Comparison of ENCODE assay signal across 10 cellular contexts in the genomic region with DNA sequence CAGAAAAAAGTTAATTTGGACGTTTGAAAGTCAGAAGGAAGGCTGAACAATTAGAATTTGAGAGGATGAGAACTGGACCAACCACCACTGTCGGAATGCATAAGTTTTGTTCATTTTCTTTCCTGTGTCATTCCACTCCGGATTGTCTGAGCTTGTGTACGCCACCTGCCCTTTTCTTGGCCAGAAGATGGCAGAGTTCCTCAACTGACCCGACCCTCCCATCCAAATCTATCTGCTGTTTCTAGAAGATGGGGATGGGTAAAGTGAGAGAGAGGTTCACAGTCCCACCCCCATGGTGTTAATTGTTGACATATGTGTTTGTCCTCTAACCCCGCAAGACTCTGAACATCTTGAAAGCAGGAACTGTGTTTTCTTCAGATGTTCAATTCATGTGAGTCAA.
A peak's percentile ranks its signal among the peaks of the same experiment; 100 is the strongest.
DNase-seq lines count a peak whose midpoint lies in the region; ATAC-seq, FAIRE-seq and TF ChIP-seq lines count a peak whose summit lies in the region.
"Had no signal": no experiment of that assay in that cellular context is flagged by ENCODE, and none has a peak within 500 bp of the region (broad histone marks: within the 10 kb centered on the region; RNA-seq: fewer than 3 reads in every experiment).

No MANE protein-coding gene starts in this region.

- no peaks in the 10 kb centered on the region for H3K36me3 ChIP-seq in GM06990 (ENCODE audit: control insufficient read depth, insufficient read depth, low read length)

- TF ChIP-seq CTCF in AG09319 (IDR thresholded peaks at IDR 0.05; ENCODE audit: low read depth, low read length) (peak; percentile 4), GM06990 (IDR thresholded peaks at IDR 0.05; ENCODE audit: insufficient read depth, low read length, poor library complexity, severe bottlenecking) (peak; percentile 44), foreskin fibroblast (IDR thresholded peaks at IDR 0.05; ENCODE audit: low read depth, low read length) (peak; percentile 9)

- no peak overlapping the region for H3K4me3 ChIP-seq in GM06990 (replicated peaks; ENCODE audit: low read depth, low read length)
- H3K4me3 ChIP-seq in foreskin fibroblast (ENCODE audit: low read depth in 1 of 2, low read length in 2 of 2): no peak overlapping the region

- no peak for FAIRE-seq in frontal cortex (lab: Jason Lieb, UNC)

- ATAC-seq in GM21381 (IDR thresholded peaks at IDR 0.05; ENCODE audit: unreplicated experiment) (no peak), HG03095 (IDR thresholded peaks at IDR 0.05; ENCODE audit: unreplicated experiment) (no peak)
- ATAC-seq: sciatic nerve had no signal

- DNase-seq in AG09319 (ENCODE audit: extremely low read depth, low read depth) (no peak), GM06990 (ENCODE audit: extremely low read depth, insufficient read length) (no peak), NOMO-1 treated with dmso at 0.1 percent for 144 hours (lab: John Stamatoyannopoulos, UW; ENCODE audit: unreplicated experiment) (peak; percentile 15), foreskin fibroblast (no peak), frontal cortex (ENCODE audit: low spot score in 2 of 2) (no peak), amniotic stem cell (lab: John Stamatoyannopoulos, UW) (no peak)
- DNase-seq: Right ventricle myocardium superior had no signal

- no peaks in the 10 kb centered on the region for H3K27me3 ChIP-seq in GM06990 (replicated peaks; ENCODE audit: control insufficient read depth, insufficient read depth, low read length)
